10 cellular contexts compared by ENCODE assay signal in the genomic region with DNA sequence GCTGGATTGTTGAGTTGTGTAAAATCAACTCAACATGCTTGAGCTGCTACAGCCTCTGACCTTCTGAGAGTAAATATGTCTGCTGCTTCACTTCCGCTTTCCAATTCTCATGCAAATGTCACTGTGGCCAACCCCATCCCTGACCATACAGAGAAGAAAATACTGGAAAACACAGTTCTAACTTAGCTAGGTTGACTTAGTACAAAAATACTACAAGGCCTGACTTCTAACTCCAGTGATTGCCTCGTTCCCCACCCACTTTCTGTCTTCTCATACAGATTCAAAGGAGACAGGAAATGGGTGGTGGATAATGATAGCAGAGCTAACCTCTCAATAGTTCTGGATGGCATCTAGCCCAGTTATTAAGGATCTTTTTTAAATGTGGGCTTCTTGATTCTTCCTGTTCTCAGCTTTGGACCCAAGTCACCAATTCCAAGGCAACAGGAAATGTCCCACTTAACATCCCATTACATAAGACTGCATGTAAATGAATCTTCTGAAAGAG.
DNase-seq lines count a peak whose midpoint lies in the region; ATAC-seq, FAIRE-seq and TF ChIP-seq lines count a peak whose summit lies in the region.
"Had no signal": no experiment of that assay in that cellular context is flagged by ENCODE, and none has a peak within 500 bp of the region (broad histone marks: within the 10 kb centered on the region; RNA-seq: fewer than 3 reads in every experiment).

No MANE protein-coding gene starts in this region.

- no peak for TF ChIP-seq CTCF in WTC11 (IDR thresholded peaks at IDR 0.05)

- POLR2A ChIA-PET in WTC11 (lab: Charles Lee): no interaction called here

- no peak overlapping the region for H3K4me3 Mint-ChIP-seq in WTC11

- no peak for TF ChIP-seq POLR2A in erythroblast (IDR thresholded peaks at IDR 0.05; ENCODE audit: low read length)

- ATAC-seq in HG03342 (IDR thresholded peaks at IDR 0.05; ENCODE audit: unreplicated experiment) (peak; percentile 79), WTC11 (peak; percentile 53), GM21723 (IDR thresholded peaks at IDR 0.05; ENCODE audit: unreplicated experiment) (no peak)

- H3K27me3 Mint-ChIP-seq in WTC11 (ENCODE audit: low read depth): no peaks in the 10 kb centered on the region; the same call in 1 of the 2 replicates

- CTCF ChIA-PET in WTC11 (lab: Charles Lee): interaction anchor here (1.1 kb wide), 1 partner anchor 16 kb away, joined by 4 read pairs; no protein-coding TSS in a partner anchor

- peaks cover 13% of the 10 kb centered on the region for H3K36me3 Mint-ChIP-seq in WTC11

- H3K9me3 Mint-ChIP-seq in WTC11: peaks cover 33% of the 10 kb centered on the region

- peak overlapping the region; percentile 90 for H3K27ac Mint-ChIP-seq in WTC11

- peak; percentile 26 for DNase-seq in DMS153 (lab: John Stamatoyannopoulos, UW)
- DNase-seq in GM19239 (ENCODE audit: insufficient read length, low spot score): no peak
- no peak for DNase-seq in WTC11 (ENCODE audit: low spot score)
- DNase-seq in DMS 273 (lab: John Stamatoyannopoulos, UW; ENCODE audit: unreplicated experiment): no peak
- DNase-seq in erythroblast (lab: John Stamatoyannopoulos, UW): no peak
- DNase-seq in HUDEP-2 (lab: John Stamatoyannopoulos, UW; ENCODE audit: unreplicated experiment in 76 of 76): no peak
- DNase-seq: RPMI8226, sigmoid colon had no signal

- FAIRE-seq in GM19239 (lab: Jason Lieb, UNC): peak; percentile 74

- peaks cover 26% of the 10 kb centered on the region for H3K4me1 Mint-ChIP-seq in WTC11

TF ChIP-seq in WTC11, 78 proteins besides CTCF, POLR2A, EP300 and RAD21:
- TF ChIP-seq CBFB (CRISPR knock-in tag; IDR thresholded peaks at IDR 0.05; ENCODE audit: low read depth) (no peak), FOXP4 (CRISPR knock-in tag; IDR thresholded peaks at IDR 0.05) (no peak), SMAD4 (CRISPR knock-in tag; IDR thresholded peaks at IDR 0.05) (no peak)
TF ChIP-seq in WTC11: peak in this region for 0.
